Comparison of ENCODE assay signal across 11 cellular contexts in genomic region chr16:11094838-11095565, GRCh38.
A peak's percentile ranks its signal among the peaks of the same experiment; 100 is the strongest.
DNase-seq lines count a peak whose midpoint lies in the region; ATAC-seq and TF ChIP-seq lines count a peak whose summit lies in the region.
"Had no signal": no experiment of that assay in that cellular context is flagged by ENCODE, and none has a peak within 500 bp of the region (broad histone marks: within the 10 kb centered on the region; RNA-seq: fewer than 3 reads in every experiment).

No MANE protein-coding gene starts in this region.

- peak overlapping the region; percentile 95 for H3K27ac Mint-ChIP-seq in T-helper 2 cell treated with Interferon-gamma antibody and Interleukin-4, amounts not matched to agents 5 μg/mL and 100 μg/mL, for 36 hours

- H3K27me3 ChIP-seq in left lung: no peaks in the 10 kb centered on the region
- no peaks in the 10 kb centered on the region for H3K27me3 ChIP-seq in thyroid gland
- no peaks in the 10 kb centered on the region for H3K27me3 ChIP-seq in A673 (replicated peaks; ENCODE audit: insufficient read depth, low read depth, low read length, poor library complexity)
- no peaks in the 10 kb centered on the region for H3K27me3 ChIP-seq in lower lobe of right lung (ENCODE audit: low read depth)
- H3K27me3 ChIP-seq: colonic mucosa, heart right ventricle had no signal

- H3K36me3 ChIP-seq in left lung: peaks cover 0 to 25% of the 10 kb centered on the region in 2 donors
- H3K36me3 ChIP-seq in thyroid gland: no peaks in the 10 kb centered on the region
- no peaks in the 10 kb centered on the region for H3K36me3 ChIP-seq in A673 (ENCODE audit: insufficient read depth, low read length, poor library complexity, severe bottlenecking)
- H3K36me3 ChIP-seq in lower lobe of right lung: peaks cover 24% of the 10 kb centered on the region
- H3K36me3 ChIP-seq: colonic mucosa had no signal

- TF ChIP-seq POLR2A in thyroid gland (IDR thresholded peaks at IDR 0.05): no peak

- no peaks in the 10 kb centered on the region for H3K27me3 Mint-ChIP-seq in T-helper 2 cell treated with Interferon-gamma antibody and Interleukin-4, amounts not matched to agents 5 μg/mL and 100 μg/mL, for 36 hours (ENCODE audit: low read depth)

- H3K4me1 ChIP-seq in left lung: peaks cover 12 to 25% of the 10 kb centered on the region in 2 donors
- peaks cover 48 to 51% of the 10 kb centered on the region in 2 donors for H3K4me1 ChIP-seq in thyroid gland
- peaks cover 14% of the 10 kb centered on the region for H3K4me1 ChIP-seq in A673 (ENCODE audit: insufficient read depth, low read length, poor library complexity, severe bottlenecking)
- peaks cover 21% of the 10 kb centered on the region for H3K4me1 ChIP-seq in lower lobe of right lung

- no peaks in the 10 kb centered on the region for H3K9me3 ChIP-seq in left lung
- H3K9me3 ChIP-seq in thyroid gland: no peaks in the 10 kb centered on the region
- H3K9me3 ChIP-seq in A673 (ENCODE audit: low read depth, low read length, poor library complexity, severe bottlenecking): no peaks in the 10 kb centered on the region
- no peaks in the 10 kb centered on the region for H3K9me3 ChIP-seq in lower lobe of right lung
- H3K9me3 ChIP-seq: colonic mucosa, heart right ventricle, psoas muscle had no signal

- no TSS peak for BruUV-seq in A673 (replicated peaks; lab: Mats Ljungman, UMichigan)

- intact Hi-C loops in left lung (cut with DNase I) (no loop called here), thyroid gland (cut with DNase I) (no loop called here), A673 (cut with micrococcal nuclease; ENCODE audit: unreplicated experiment) (no loop called here), lower lobe of right lung (cut with DNase I) (no loop called here)

- TF ChIP-seq CTCF in left lung (IDR thresholded peaks at IDR 0.05) (no peak), thyroid gland (IDR thresholded peaks at IDR 0.05) (no peak), A673 (conservative IDR thresholded peaks at IDR 0.05; ENCODE audit: low read depth, low read length) (no peak), lower lobe of right lung (IDR thresholded peaks at IDR 0.05) (no peak)

- POLR2A ChIA-PET in A673 (lab: Charles Lee; ENCODE audit: low non-redundant PET): interaction anchor here (0.6 kb wide), 1 partner anchor 161 kb away, joined by 4 read pairs; the partner anchor contains the start of gene SOCS1

- H3K27ac ChIP-seq in left lung: peak overlapping the region; percentile 57 to 58
- peak overlapping the region; percentile 87 to 95 (median 91) for H3K27ac ChIP-seq in thyroid gland
- no peak overlapping the region for H3K27ac ChIP-seq in A673 (ENCODE audit: low read depth, low read length, poor library complexity, severe bottlenecking)
- no peak overlapping the region for H3K27ac ChIP-seq in lower lobe of right lung
- H3K27ac ChIP-seq: colonic mucosa, psoas muscle had no signal

- no peak for ATAC-seq in left lung
- ATAC-seq in lower lobe of right lung: no peak
- ATAC-seq: heart right ventricle, psoas muscle had no signal

- CTCF ChIA-PET in A673 (lab: Charles Lee): no interaction called here

- H3K36me3 Mint-ChIP-seq in T-helper 2 cell treated with Interferon-gamma antibody and Interleukin-4, amounts not matched to agents 5 μg/mL and 100 μg/mL, for 36 hours (ENCODE audit: low read depth): peaks cover 24% of the 10 kb centered on the region

- peak; percentile 78 for DNase-seq in activated CD8-positive, alpha-beta memory T cell treated with anti-CD3 and anti-CD28 coated beads for 24 hours
- DNase-seq in activated CD8-positive, alpha-beta memory T cell treated with anti-CD3 and anti-CD28 coated beads, Interleukin-2, amount 50 U/mL, for 48 hours: no peak
- DNase-seq in T-helper 2 cell treated with Interferon-gamma antibody and Interleukin-4, amounts not matched to agents 5 μg/mL and 100 μg/mL, for 36 hours (ENCODE audit: low spot score): no peak
- DNase-seq in left lung: no peak
- DNase-seq in thyroid gland: peak; percentile 78 to 81
- no peak for DNase-seq in A673 (ENCODE audit: low spot score)
- no peak for DNase-seq in ureter (ENCODE audit: low spot score)
- no peak for DNase-seq in lower lobe of right lung
- DNase-seq: colonic mucosa, heart right ventricle, psoas muscle had no signal

- H3K4me1 Mint-ChIP-seq in T-helper 2 cell treated with Interferon-gamma antibody and Interleukin-4, amounts not matched to agents 5 μg/mL and 100 μg/mL, for 36 hours (ENCODE audit: low read depth): peaks cover 75% of the 10 kb centered on the region

- H3K4me3 ChIP-seq in left lung (no peak overlapping the region), thyroid gland (replicated peaks in 1 of 3) (no peak overlapping the region), A673 (ENCODE audit: low read depth, low read length, poor library complexity, severe bottlenecking) (no peak overlapping the region), lower lobe of right lung (no peak overlapping the region)
- H3K4me3 ChIP-seq: colonic mucosa, heart right ventricle, psoas muscle had no signal

- 45 to 51% methylated on average over 11 of the region's 11 CpGs for WGBS in thyroid gland, 2 donors

- H3K9me3 Mint-ChIP-seq in T-helper 2 cell treated with Interferon-gamma antibody and Interleukin-4, amounts not matched to agents 5 μg/mL and 100 μg/mL, for 36 hours: no peaks in the 10 kb centered on the region

- H3K4me3 Mint-ChIP-seq in T-helper 2 cell treated with Interferon-gamma antibody and Interleukin-4, amounts not matched to agents 5 μg/mL and 100 μg/mL, for 36 hours: peak overlapping the region; percentile 78

Comparison
In these comparisons a context has a peak if more than half of its experiments do, and no peak if none do; other contexts are left out.
1. DNase-seq: peak in activated CD8-positive, alpha-beta memory T cell treated with anti-CD3 and anti-CD28 coated beads for 24 hours (single experiment) and thyroid gland (2 of 2); none in activated CD8-positive, alpha-beta memory T cell treated with anti-CD3 and anti-CD28 coated beads, Interleukin-2, amount 50 U/mL, for 48 hours (single experiment), T-helper 2 cell treated with Interferon-gamma antibody and Interleukin-4, amounts not matched to agents 5 μg/mL and 100 μg/mL, for 36 hours (single experiment), left lung (0 of 2), A673 (single experiment), ureter (single experiment) and lower lobe of right lung (single experiment).
2. H3K27ac ChIP-seq: peak in left lung (2 of 2) and thyroid gland (3 of 3); none in A673 (single experiment) and lower lobe of right lung (single experiment).